In the genomic region with DNA sequence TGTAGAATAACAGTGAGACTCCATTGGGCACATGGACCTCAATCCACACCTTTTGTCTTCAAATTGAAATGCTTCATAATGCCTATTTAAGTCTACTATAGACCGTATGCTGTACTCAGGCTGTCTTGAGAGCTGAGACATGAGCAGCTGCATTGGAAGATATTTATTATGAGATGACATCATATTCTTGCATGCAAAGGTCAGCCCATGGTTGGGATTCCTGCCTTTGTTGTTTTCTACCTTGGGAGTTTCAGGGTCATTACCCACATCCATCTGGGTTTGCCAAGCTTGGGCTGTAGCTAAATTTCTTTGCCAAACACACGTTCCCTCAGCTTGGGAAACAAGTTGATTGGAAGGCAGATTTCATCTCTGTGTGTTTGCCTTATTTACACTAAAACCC, we compare ENCODE assay signal across 25 cellular contexts.
"Had no signal": no experiment of that assay in that cellular context is flagged by ENCODE, and none has a peak within 500 bp of the region (broad histone marks: within the 10 kb centered on the region; RNA-seq: fewer than 3 reads in every experiment).

No MANE protein-coding gene starts in this region.

- H3K4me2 ChIP-seq: SK-N-SH had no signal

- H3K36me3 ChIP-seq: ascending aorta, Peyer's patch, SJCRH30 had no signal

- H3K9me3 ChIP-seq: ascending aorta, Peyer's patch, SJCRH30, SK-N-SH had no signal

- H3K9ac ChIP-seq: SK-N-SH had no signal

- H3K4me3 ChIP-seq: ascending aorta, Peyer's patch, SJCRH30 had no signal

- H3K27me3 ChIP-seq: ascending aorta, Peyer's patch, SJCRH30 had no signal

- H3K27ac ChIP-seq: ascending aorta, Peyer's patch, RWPE1, SJCRH30, VCaP had no signal

- DNase-seq: activated CD4-positive, alpha-beta memory T cell treated with anti-CD3 and anti-CD28 coated beads for 36 hours; activated CD4-positive, alpha-beta T cell treated with anti-CD3 and anti-CD28 coated beads, Interleukin-2, amount 10 ng/mL, durations not matched to agents 7 days and 5 days; activated CD4-positive, CD25-positive, alpha-beta regulatory T cell; activated CD8-positive, alpha-beta memory T cell treated with anti-CD3 and anti-CD28 coated beads for 24 hours; activated effector memory CD4-positive, alpha-beta T cell treated with anti-CD3 and anti-CD28 coated beads, Interleukin-2, amount 50 U/mL, for 16 hours; activated naive CD4-positive, alpha-beta T cell treated with Interleukin-2 at 50 U/mL for 16 hours; activated naive CD8-positive, alpha-beta T cell treated with anti-CD3 and anti-CD28 coated beads, Interleukin-2, amount 50 U/mL, for 24 hours; activated T-cell treated with anti-CD3 and anti-CD28 coated beads, Interleukin-2, amount 50 U/mL, for 4 hours; amniotic stem cell; KBM-7; MV-4-11; NCI-H1092 treated with DMSO at 0.1 percent for 48 hours; NCI-H1417 treated with DMSO at 0.1 percent for 48 hours; NCI-H187; NCI-H2081; NCI-H510A treated with DMSO at 0.1 percent for 48 hours; Peyer's patch; Right ventricle myocardium superior; SJCRH30; SK-N-SH; T-helper 1 cell had no signal

- H3K4me1 ChIP-seq: ascending aorta, Peyer's patch had no signal

- ATAC-seq: activated naive CD4-positive, alpha-beta T cell treated with anti-CD3 and anti-CD28 coated beads, Interleukin-2, amount 50 U/mL, for 72 hours; activated naive CD8-positive, alpha-beta T cell treated with anti-CD3 and anti-CD28 coated beads, Interleukin-2, amount 50 U/mL, for 24 hours; activated T-cell treated with anti-CD3 and anti-CD28 coated beads, Interleukin-2, amount 50 U/mL, for 4 hours had no signal
